Comparison of ENCODE assay signal across 8 cellular contexts in genomic region chr4:30555778-30556177, GRCh38.
"Had no signal": no experiment of that assay in that cellular context is flagged by ENCODE, and none has a peak within 500 bp of the region (broad histone marks: within the 10 kb centered on the region; RNA-seq: fewer than 3 reads in every experiment).

No MANE protein-coding gene starts in this region.

- H3K4me3 ChIP-seq: GM12878 had no signal

- FAIRE-seq: G401.6, GM12878, GM12891, GM12892, GM18507, GM19239 had no signal

- ATAC-seq: GM12878 had no signal

- DNase-seq: GDM1, GF-D8 had no signal
